Comparison of ENCODE assay signal across 8 cellular contexts in genomic region chr17:35930211-35931065, GRCh38. TPM values are rescaled to one million over a fixed set of nuclear protein-coding genes. Genes with fewer than 3 reads are reported as not detected.
DNase-seq lines count a peak whose midpoint lies in the region; ATAC-seq and TF ChIP-seq lines count a peak whose summit lies in the region.

Gene RDM1, minus strand, starts transcription at chr17:35930773. Its CDS starts 46 bp downstream, at chr17:35930727.

- CTCF ChIA-PET in activated CD8-positive, alpha-beta T cell treated with anti-CD3 and anti-CD28 coated beads for 36 hours (lab: Charles Lee): interaction anchor here (0.9 to 2.3 kb wide), 7 partner anchors 13 to 83 kb away, joined by 3 to 14 read pairs (median 5); partner anchors contain the start of gene LYZL6

- peaks cover 6% of the 10 kb centered on the region for H3K4me1 ChIP-seq in effector memory CD4-positive, alpha-beta T cell (ENCODE audit: control insufficient read depth, insufficient read depth, low read length, poor library complexity, severe bottlenecking)

- TF ChIP-seq CTCF in HL-60 (IDR thresholded peaks at IDR 0.05; ENCODE audit: insufficient read depth, low read length) (no peak), mesothelial cell of epicardium (IDR thresholded peaks at IDR 0.05; ENCODE audit: unreplicated experiment) (no peak)
- TF ChIP-seq CTCF in activated CD8-positive, alpha-beta T cell treated with anti-CD3 and anti-CD28 coated beads for 36 hours (IDR thresholded peaks at IDR 0.05): no peak

- ATAC-seq in GM18511 (IDR thresholded peaks at IDR 0.05; ENCODE audit: unreplicated experiment) (peak; percentile 56), GM21526 (IDR thresholded peaks at IDR 0.05; ENCODE audit: low FRiP score, unreplicated experiment) (no peak)
- ATAC-seq in activated CD8-positive, alpha-beta T cell treated with anti-CD3 and anti-CD28 coated beads for 36 hours: peak; percentile 99

- peaks cover 3% of the 10 kb centered on the region for H3K27me3 Mint-ChIP-seq in activated CD8-positive, alpha-beta T cell treated with anti-CD3 and anti-CD28 coated beads for 36 hours
- H3K27me3 Mint-ChIP-seq in mesothelial cell of epicardium (ENCODE audit: low read depth): no peaks in the 10 kb centered on the region

- H3K4me3 Mint-ChIP-seq in activated CD8-positive, alpha-beta T cell treated with anti-CD3 and anti-CD28 coated beads for 36 hours: peak within 1 kb of the TSS; percentile 81
- H3K4me3 Mint-ChIP-seq in mesothelial cell of epicardium: peak within 1 kb of the TSS; percentile 81

- POLR2A ChIA-PET in activated CD8-positive, alpha-beta T cell treated with anti-CD3 and anti-CD28 coated beads for 36 hours (lab: Charles Lee): interaction anchor here (0.7 to 1.4 kb wide), 4 partner anchors 13 to 51 kb away, joined by 4 to 7 read pairs (median 4); partner anchors contain the start of gene CCL5

- peak within 1 kb of the TSS; percentile 73 for H3K4me3 ChIP-seq in HL-60 (replicated peaks; ENCODE audit: insufficient read depth, low read length)
- peak within 1 kb of the TSS; percentile 47 for H3K4me3 ChIP-seq in effector memory CD4-positive, alpha-beta T cell (ENCODE audit: insufficient read depth, low read depth, low read length, poor library complexity, severe bottlenecking)

- intact Hi-C loops in activated CD8-positive, alpha-beta T cell treated with anti-CD3 and anti-CD28 coated beads for 36 hours (cut with micrococcal nuclease): no loop called here

- H3K27me3 ChIP-seq in HL-60 (ENCODE audit: insufficient read depth, poor library complexity, severe bottlenecking): no peaks in the 10 kb centered on the region
- no peaks in the 10 kb centered on the region for H3K27me3 ChIP-seq in effector memory CD4-positive, alpha-beta T cell (replicated peaks; ENCODE audit: control insufficient read depth, insufficient read depth, low read length, poor library complexity, severe bottlenecking)

- peaks cover 3% of the 10 kb centered on the region for H3K36me3 Mint-ChIP-seq in activated CD8-positive, alpha-beta T cell treated with anti-CD3 and anti-CD28 coated beads for 36 hours (ENCODE audit: low read depth)
- H3K36me3 Mint-ChIP-seq in mesothelial cell of epicardium: no peaks in the 10 kb centered on the region

- no peaks in the 10 kb centered on the region for H3K36me3 ChIP-seq in effector memory CD4-positive, alpha-beta T cell (ENCODE audit: control insufficient read depth, insufficient read depth, low read length)

- peak within 1 kb of the TSS; percentile 80 for H3K27ac Mint-ChIP-seq in activated CD8-positive, alpha-beta T cell treated with anti-CD3 and anti-CD28 coated beads for 36 hours
- H3K27ac Mint-ChIP-seq in mesothelial cell of epicardium: peak within 1 kb of the TSS; percentile 62

- H3K4me1 Mint-ChIP-seq in activated CD8-positive, alpha-beta T cell treated with anti-CD3 and anti-CD28 coated beads for 36 hours (ENCODE audit: low read depth): peaks cover 21% of the 10 kb centered on the region
- peaks cover 28% of the 10 kb centered on the region for H3K4me1 Mint-ChIP-seq in mesothelial cell of epicardium

- no peak within 1 kb of the TSS for H3K27ac ChIP-seq in HL-60 (replicated peaks)
- no peak within 1 kb of the TSS for H3K27ac ChIP-seq in effector memory CD4-positive, alpha-beta T cell (ENCODE audit: insufficient read depth, low read length, poor library complexity, severe bottlenecking)

- DNase-seq in HL-60 (ENCODE audit: low read depth in 1 of 2, low spot score in 1 of 2): peak; percentile 50 to 71
- DNase-seq in NCI-H82 (lab: John Stamatoyannopoulos, UW): peak; percentile 95
- peak; percentile 94 for DNase-seq in activated CD8-positive, alpha-beta T cell treated with anti-CD3 and anti-CD28 coated beads for 36 hours
- DNase-seq in effector memory CD4-positive, alpha-beta T cell: peak; percentile 60 to 63 (median 62)
- DNase-seq in mesothelial cell of epicardium (ENCODE audit: low spot score in 2 of 2, unreplicated experiment in 2 of 2): peak; percentile 75 to 89
- DNase-seq in stimulated activated CD8-positive, alpha-beta memory T cell treated with anti-CD3 and anti-CD28 coated beads, Interleukin-15, amount 100 ng/mL, for 48 hours (ENCODE audit: low read depth in 2 of 2): peak; percentile 86 to 87

- no peaks in the 10 kb centered on the region for H3K9me3 ChIP-seq in effector memory CD4-positive, alpha-beta T cell (ENCODE audit: control insufficient read depth, low read length)

- H3K9me3 Mint-ChIP-seq in activated CD8-positive, alpha-beta T cell treated with anti-CD3 and anti-CD28 coated beads for 36 hours: no peaks in the 10 kb centered on the region
- H3K9me3 Mint-ChIP-seq in mesothelial cell of epicardium: no peaks in the 10 kb centered on the region

RNA-seq across cellular contexts. Expression of gene RDM1, which starts in this region (rescaled TPM):
- 10 to 100 TPM; 12.6 to 16.0 TPM for total RNA-seq in activated CD8-positive, alpha-beta T cell treated with anti-CD3 and anti-CD28 coated beads for 36 hours
- total RNA-seq in mesothelial cell of epicardium: 2.1 to 3.5 TPM (median 3.4 TPM) in 3 replicates
